12 cellular contexts compared by ENCODE assay signal in genomic region chr4:7365472-7366179, GRCh38.
A peak's percentile ranks its signal among the peaks of the same experiment; 100 is the strongest.
DNase-seq lines count a peak whose midpoint lies in the region; ATAC-seq and TF ChIP-seq lines count a peak whose summit lies in the region.
"Had no signal": no experiment of that assay in that cellular context is flagged by ENCODE, and none has a peak within 500 bp of the region (broad histone marks: within the 10 kb centered on the region; RNA-seq: fewer than 3 reads in every experiment).

No MANE protein-coding gene starts in this region.

- TF ChIP-seq CTCF in RWPE1 (conservative IDR thresholded peaks at IDR 0.05; ENCODE audit: low read depth) (no peak), lower lobe of right lung (IDR thresholded peaks at IDR 0.05) (no peak)

- POLR2A ChIA-PET in RWPE1 (lab: Yijun Ruan, JAX; ENCODE audit: low non-redundant PET) = no interaction called here

- peaks cover 11% of the 10 kb centered on the region for H3K4me1 ChIP-seq in lower lobe of right lung

- ATAC-seq in lower lobe of right lung = peak; percentile 9 to 14
- ATAC-seq in HG02852 (IDR thresholded peaks at IDR 0.05; ENCODE audit: unreplicated experiment) = no peak
- ATAC-seq: HCT116 had no signal

- intact Hi-C loops in lower lobe of right lung (cut with DNase I) = no loop called here

- CTCF ChIA-PET in RWPE1 (lab: Yijun Ruan, JAX) = no interaction called here

- no peak overlapping the region for H3K4me3 ChIP-seq in lower lobe of right lung
- H3K4me3 ChIP-seq: neural progenitor cell had no signal

- H3K36me3 ChIP-seq in lower lobe of right lung = no peaks in the 10 kb centered on the region
- H3K36me3 ChIP-seq: neural progenitor cell had no signal

- H3K27ac ChIP-seq in RWPE1 = peak overlapping the region; percentile 61
- H3K27ac ChIP-seq in lower lobe of right lung = no peak overlapping the region
- H3K27ac ChIP-seq: neural progenitor cell had no signal

- peaks cover 10% of the 10 kb centered on the region for H3K27me3 ChIP-seq in lower lobe of right lung (ENCODE audit: low read depth)
- H3K27me3 ChIP-seq: neural progenitor cell had no signal

- DNase-seq in D341Med (ENCODE audit: low spot score) = peak; percentile 81
- peak; percentile 92 to 93 for DNase-seq in NCI-H187 (lab: John Stamatoyannopoulos, UW)
- DNase-seq in RWPE1 (ENCODE audit: low spot score) = no peak
- no peak for DNase-seq in lower lobe of right lung
- DNase-seq in NOMO-1 treated with DMSO at 0.1 percent for 48 hours (lab: John Stamatoyannopoulos, UW; ENCODE audit: unreplicated experiment) = no peak
- no peak for DNase-seq in NCI-H82 (lab: John Stamatoyannopoulos, UW)
- no peak for DNase-seq in germinal center (ENCODE audit: low spot score)
- DNase-seq: erythroblast; stimulated activated CD4-positive, alpha-beta T cell treated with anti-CD3 and anti-CD28 coated beads, Interleukin-4, amount 100 ng/mL, for 1 hour had no signal

- H3K9me3 ChIP-seq in lower lobe of right lung = no peaks in the 10 kb centered on the region

Comparison
In these comparisons a context has a peak if more than half of its experiments do, and no peak if none do; other contexts are left out.
1. DNase-seq: peak in D341Med (single experiment) and NCI-H187 (2 of 2); none in RWPE1 (single experiment), lower lobe of right lung (single experiment), NOMO-1 treated with DMSO at 0.1 percent for 48 hours (single experiment), NCI-H82 (single experiment) and germinal center (single experiment).